ENCODE assay signal across 25 cellular contexts in the genomic region with DNA sequence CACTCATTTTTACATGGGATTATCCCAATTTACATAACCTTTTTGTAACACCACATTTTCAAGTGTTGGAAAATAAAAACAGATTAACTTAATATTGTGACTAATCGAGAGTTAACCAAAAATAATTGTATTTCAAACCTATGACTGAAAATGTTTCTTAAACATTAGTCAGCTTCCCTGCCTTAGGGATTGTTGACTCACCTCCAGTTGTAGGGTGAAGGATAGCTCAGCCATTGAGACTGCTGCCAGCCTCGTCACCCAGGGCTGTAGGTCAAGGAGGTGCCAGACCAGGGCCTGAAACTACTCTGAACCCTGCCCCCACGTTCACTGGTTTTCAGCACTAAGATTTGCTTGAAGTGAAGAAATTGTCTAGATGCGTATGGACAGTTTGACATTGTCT.
A peak's percentile ranks its signal among the peaks of the same experiment; 100 is the strongest.
DNase-seq lines count a peak whose midpoint lies in the region; ATAC-seq and TF ChIP-seq lines count a peak whose summit lies in the region.
"Had no signal": no experiment of that assay in that cellular context is flagged by ENCODE, and none has a peak within 500 bp of the region (broad histone marks: within the 10 kb centered on the region; RNA-seq: fewer than 3 reads in every experiment).

No MANE protein-coding gene starts in this region.

- H3K9me3 Mint-ChIP-seq in activated T-helper 2 cell treated with anti-CD3 and anti-CD28 coated beads, Interferon-gamma antibody, Interleukin-2, Interleukin-4, amounts not matched to agents 10 μg/mL and 5 μg/mL and 100 μg/mL, durations not matched to agents 14 hours and 24 hours and 36 hours: peaks cover 5% of the 10 kb centered on the region

- POLR2A ChIA-PET in HEK293T (lab: Yijun Ruan, JAX): no interaction called here

- peaks cover 7% of the 10 kb centered on the region for H3K4me1 ChIP-seq in RWPE2 (ENCODE audit: insufficient read depth, poor library complexity, severe bottlenecking)
- H3K4me1 ChIP-seq: heart left ventricle, neural progenitor cell had no signal

- CTCF ChIA-PET in HEK293T (lab: Yijun Ruan, JAX): no interaction called here

- H3K9me3 ChIP-seq in RWPE2 (ENCODE audit: severe bottlenecking): no peaks in the 10 kb centered on the region

- intact Hi-C loops in activated T-helper 2 cell treated with anti-CD3 and anti-CD28 coated beads, Interferon-gamma antibody, Interleukin-2, Interleukin-4, amounts not matched to agents 10 μg/mL and 5 μg/mL and 100 μg/mL, durations not matched to agents 14 hours and 24 hours and 36 hours (cut with micrococcal nuclease): no loop called here

- no peaks in the 10 kb centered on the region for H3K36me3 ChIP-seq in RWPE2 (ENCODE audit: low read depth)
- H3K36me3 ChIP-seq: heart left ventricle, neural progenitor cell had no signal

- no peak overlapping the region for H3K27ac Mint-ChIP-seq in activated T-helper 2 cell treated with anti-CD3 and anti-CD28 coated beads, Interferon-gamma antibody, Interleukin-2, Interleukin-4, amounts not matched to agents 10 μg/mL and 5 μg/mL and 100 μg/mL, durations not matched to agents 14 hours and 24 hours and 36 hours
- H3K27ac Mint-ChIP-seq: H9, neural progenitor cell had no signal

- H3K27me3 ChIP-seq in RWPE2 (ENCODE audit: insufficient read depth, poor library complexity, severe bottlenecking): no peaks in the 10 kb centered on the region
- H3K27me3 ChIP-seq: heart left ventricle, neural progenitor cell had no signal

- no peak overlapping the region for H3K4me3 ChIP-seq in RWPE2 (ENCODE audit: severe bottlenecking)
- no peak overlapping the region for H3K4me3 ChIP-seq in epithelial cell of esophagus (ENCODE audit: low read length)
- H3K4me3 ChIP-seq: heart left ventricle, neural progenitor cell had no signal

- peak; percentile 99 for ATAC-seq in RWPE2 (ENCODE audit: low read depth)
- ATAC-seq: heart left ventricle, left cardiac atrium, Panc1 had no signal

- H3K4me1 Mint-ChIP-seq in activated T-helper 2 cell treated with anti-CD3 and anti-CD28 coated beads, Interferon-gamma antibody, Interleukin-2, Interleukin-4, amounts not matched to agents 10 μg/mL and 5 μg/mL and 100 μg/mL, durations not matched to agents 14 hours and 24 hours and 36 hours (ENCODE audit: low read depth): no peaks in the 10 kb centered on the region
- H3K4me1 Mint-ChIP-seq: neural progenitor cell had no signal

- H3K27me3 Mint-ChIP-seq in activated T-helper 2 cell treated with anti-CD3 and anti-CD28 coated beads, Interferon-gamma antibody, Interleukin-2, Interleukin-4, amounts not matched to agents 10 μg/mL and 5 μg/mL and 100 μg/mL, durations not matched to agents 14 hours and 24 hours and 36 hours (ENCODE audit: low read depth): no peaks in the 10 kb centered on the region

- no peak overlapping the region for H3K4me3 Mint-ChIP-seq in activated T-helper 2 cell treated with anti-CD3 and anti-CD28 coated beads, Interferon-gamma antibody, Interleukin-2, Interleukin-4, amounts not matched to agents 10 μg/mL and 5 μg/mL and 100 μg/mL, durations not matched to agents 14 hours and 24 hours and 36 hours (ENCODE audit: low read depth)
- H3K4me3 Mint-ChIP-seq: H9, neural progenitor cell had no signal

- no peaks in the 10 kb centered on the region for H3K36me3 Mint-ChIP-seq in activated T-helper 2 cell treated with anti-CD3 and anti-CD28 coated beads, Interferon-gamma antibody, Interleukin-2, Interleukin-4, amounts not matched to agents 10 μg/mL and 5 μg/mL and 100 μg/mL, durations not matched to agents 14 hours and 24 hours and 36 hours (ENCODE audit: low read depth)
- H3K36me3 Mint-ChIP-seq: neural progenitor cell had no signal

- DNase-seq in HK-2 (ENCODE audit: unreplicated experiment): peak; percentile 36
- DNase-seq in RWPE2 (ENCODE audit: low spot score): no peak
- DNase-seq in epithelial cell of esophagus (ENCODE audit: low read depth): peak; percentile 37
- peak; percentile 78 for DNase-seq in renal cortical epithelial cell (ENCODE audit: low read depth)
- DNase-seq in NAMALWA (ENCODE audit: low spot score): no peak
- no peak for DNase-seq in HEK293T (ENCODE audit: extremely low spot score)
- DNase-seq in activated T-helper 2 cell treated with anti-CD3 and anti-CD28 coated beads, Interferon-gamma antibody, Interleukin-2, Interleukin-4, amounts not matched to agents 10 μg/mL and 5 μg/mL and 100 μg/mL, durations not matched to agents 14 hours and 24 hours and 36 hours (ENCODE audit: low spot score): no peak
- DNase-seq: activated CD4-positive, alpha-beta T cell treated with anti-CD3 and anti-CD28 coated beads for 4 hours; activated CD8-positive, alpha-beta memory T cell treated with anti-CD3 and anti-CD28 coated beads for 24 hours; activated gamma-delta T cell treated with Interleukin-2 at 50 U/mL for 16 hours; activated T-cell treated with anti-CD3 and anti-CD28 coated beads, Interleukin-2, amount 50 U/mL, for 1 hour; cortex of kidney; DMS 273 treated with DMSO at 0.1 percent for 48 hours; GDM1; H9; heart left ventricle; left cardiac atrium; NCI-H146; NCI-H2171; NCI-H510A treated with DMSO at 0.1 percent for 48 hours; posterior cingulate gyrus; trophoblast cell had no signal

- peak overlapping the region; percentile 26 for H3K27ac ChIP-seq in RWPE2 (ENCODE audit: poor library complexity, severe bottlenecking)
- H3K27ac ChIP-seq: heart left ventricle, HL-60, neural progenitor cell had no signal

- TF ChIP-seq CTCF in RWPE2 (IDR thresholded peaks at IDR 0.05; ENCODE audit: poor library complexity, severe bottlenecking) (no peak), epithelial cell of esophagus (IDR thresholded peaks at IDR 0.05; ENCODE audit: insufficient read depth, low read depth, low read length, missing control alignments) (no peak)

TF ChIP-seq in HEK293T, 16 proteins besides CTCF, POLR2A, EP300 and RAD21:
- TF ChIP-seq FOXK2 (IDR thresholded peaks at IDR 0.05): no peak
- TF ChIP-seq TARDBP (IDR thresholded peaks at IDR 0.05): no peak
- TF ChIP-seq, protein P1, sequence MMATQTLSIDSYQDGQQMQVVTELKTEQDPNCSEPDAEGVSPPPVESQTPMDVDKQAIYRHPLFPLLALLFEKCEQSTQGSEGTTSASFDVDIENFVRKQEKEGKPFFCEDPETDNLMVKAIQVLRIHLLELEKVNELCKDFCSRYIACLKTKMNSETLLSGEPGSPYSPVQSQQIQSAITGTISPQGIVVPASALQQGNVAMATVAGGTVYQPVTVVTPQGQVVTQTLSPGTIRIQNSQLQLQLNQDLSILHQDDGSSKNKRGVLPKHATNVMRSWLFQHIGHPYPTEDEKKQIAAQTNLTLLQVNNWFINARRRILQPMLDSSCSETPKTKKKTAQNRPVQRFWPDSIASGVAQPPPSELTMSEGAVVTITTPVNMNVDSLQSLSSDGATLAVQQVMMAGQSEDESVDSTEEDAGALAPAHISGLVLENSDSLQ (IDR thresholded peaks at IDR 0.05): no peak
- TF ChIP-seq FOXA1 (IDR thresholded peaks at IDR 0.05): no peak
- no peak for TF ChIP-seq LEF1 (IDR thresholded peaks at IDR 0.05; ENCODE audit: borderline replicate concordance)
- TF ChIP-seq L3MBTL2 (conservative IDR thresholded peaks at IDR 0.05): no peak
- no peak for TF ChIP-seq SP1 (IDR thresholded peaks at IDR 0.05)
- no peak for TF ChIP-seq FOXM1 (IDR thresholded peaks at IDR 0.05; ENCODE audit: borderline replicate concordance)

Comparison
In these comparisons a context has a peak if more than half of its experiments do, and no peak if none do; other contexts are left out.
1. DNase-seq: peak in HK-2 (single experiment), epithelial cell of esophagus (single experiment) and renal cortical epithelial cell (single experiment); none in RWPE2 (single experiment), NAMALWA (single experiment), HEK293T (single experiment) and activated T-helper 2 cell treated with anti-CD3 and anti-CD28 coated beads, Interferon-gamma antibody, Interleukin-2, Interleukin-4, amounts not matched to agents 10 μg/mL and 5 μg/mL and 100 μg/mL, durations not matched to agents 14 hours and 24 hours and 36 hours (single experiment).